28 cellular contexts compared by ENCODE assay signal in genomic region chr15:58399737-58400136, GRCh38.
"Had no signal": no experiment of that assay in that cellular context is flagged by ENCODE, and none has a peak within 500 bp of the region (broad histone marks: within the 10 kb centered on the region; RNA-seq: fewer than 3 reads in every experiment).

No MANE protein-coding gene starts in this region.

- DNase-seq: activated B cell treated with CpG ODN at 0.5 μM for 24 hours; activated CD4-positive, alpha-beta T cell treated with anti-CD3 and anti-CD28 coated beads for 48 hours; activated CD4-positive, alpha-beta T cell treated with anti-CD3 and anti-CD28 coated beads, Interleukin-2, amount 50 U/mL, for 1 hour; activated CD4-positive, alpha-beta T cell treated with anti-CD3 and anti-CD28 coated beads, Interleukin-2, amount 50 U/mL, for 48 hours; activated CD8-positive, alpha-beta memory T cell treated with anti-CD3 and anti-CD28 coated beads for 24 hours; activated CD8-positive, alpha-beta T cell treated with anti-CD3 and anti-CD28 coated beads for 36 hours; activated effector memory CD4-positive, alpha-beta T cell treated with Interleukin-2 at 50 U/mL for 16 hours; activated gamma-delta T cell treated with Interleukin-2 at 50 U/mL for 16 hours; activated naive CD4-positive, alpha-beta T cell treated with anti-CD3 and anti-CD28 coated beads, Interleukin-2, amount 50 U/mL, for 16 hours; activated naive CD4-positive, alpha-beta T cell treated with Interleukin-2 at 50 U/mL for 16 hours; activated T-cell treated with anti-CD3 and anti-CD28 coated beads, Interleukin-2, amount 50 U/mL, for 4 hours; amygdala; aorta; body of pancreas; caudate nucleus; cortex of kidney; dermis blood vessel endothelial cell; effector CD4-positive, alpha-beta T cell; effector memory CD8-positive, alpha-beta T cell; esophagus squamous epithelium; foreskin melanocyte; heart right ventricle; T-helper 2 cell had no signal

- H3K27ac ChIP-seq: body of pancreas, esophagus squamous epithelium, gastroesophageal sphincter, heart right ventricle, hepatocyte, VCaP had no signal

- ATAC-seq: activated CD4-positive, CD25-positive, alpha-beta regulatory T cell treated with anti-CD3 and anti-CD28 coated beads, Interleukin-2, amount 50 U/mL, for 24 hours; activated CD8-positive, alpha-beta T cell treated with anti-CD3 and anti-CD28 coated beads for 36 hours; activated T-cell treated with anti-CD3 and anti-CD28 coated beads, Interleukin-2, amount 50 U/mL, for 4 hours; activated T-helper 17 cell treated with anti-CD3 and anti-CD28 coated beads, Interleukin-2, amount 50 U/mL, for 72 hours; body of pancreas; effector memory CD8-positive, alpha-beta T cell; gastroesophageal sphincter; heart right ventricle had no signal

- H3K27me3 ChIP-seq: body of pancreas, esophagus squamous epithelium, heart right ventricle, hepatocyte had no signal

- H3K9me3 ChIP-seq: body of pancreas, esophagus squamous epithelium, gastroesophageal sphincter, heart right ventricle had no signal

- H3K36me3 ChIP-seq: esophagus squamous epithelium, gastroesophageal sphincter, heart right ventricle had no signal

- H3K4me3 ChIP-seq: body of pancreas, esophagus squamous epithelium, gastroesophageal sphincter, heart right ventricle, hepatocyte had no signal
